In the genomic region with DNA sequence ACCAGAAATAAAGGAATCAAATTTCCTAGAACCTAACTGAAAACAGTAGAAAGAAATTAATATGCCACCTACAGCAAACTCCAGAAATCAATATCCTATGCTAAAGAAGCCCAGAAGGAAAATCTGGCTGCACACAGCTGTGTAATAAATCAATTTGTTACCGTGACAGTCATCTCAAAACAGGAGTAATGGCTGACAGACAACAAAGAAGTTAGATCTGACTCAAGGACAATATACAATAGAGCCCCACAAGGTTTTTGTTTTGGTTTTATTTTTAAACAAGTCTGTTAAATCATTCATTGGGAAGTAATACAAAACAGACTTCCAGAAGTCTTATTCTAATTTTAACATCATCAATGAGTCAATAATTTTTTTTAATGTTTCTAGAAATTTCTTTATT, we compare ENCODE assay signal across 13 cellular contexts.
DNase-seq lines count a peak whose midpoint lies in the region; ATAC-seq and TF ChIP-seq lines count a peak whose summit lies in the region.
"Had no signal": no experiment of that assay in that cellular context is flagged by ENCODE, and none has a peak within 500 bp of the region (broad histone marks: within the 10 kb centered on the region; RNA-seq: fewer than 3 reads in every experiment).

No MANE protein-coding gene starts in this region.

- H3K36me3 ChIP-seq in left ventricle myocardium inferior, result no peaks in the 10 kb centered on the region
- H3K36me3 ChIP-seq in upper lobe of right lung, result no peaks in the 10 kb centered on the region

- no peak overlapping the region for H3K4me3 Mint-ChIP-seq in T-helper 1 cell treated with Interleukin-12 subunit alpha and Interleukin-12 subunit beta and Interleukin-4 antibody, amounts not matched to agents 30 μg/mL and 1 μg/mL, for 36 hours
- peak overlapping the region in 1 of 2 donors; percentile 0 for H3K4me3 Mint-ChIP-seq in stimulated activated naive CD8-positive, alpha-beta T cell treated with anti-CD3 and anti-CD28 coated beads, Interleukin-15, amount 100 ng/mL, for 72 hours
- H3K4me3 Mint-ChIP-seq: neural crest cell had no signal

- H3K27me3 Mint-ChIP-seq in T-helper 1 cell treated with Interleukin-12 subunit alpha and Interleukin-12 subunit beta and Interleukin-4 antibody, amounts not matched to agents 30 μg/mL and 1 μg/mL, for 36 hours (ENCODE audit: low read depth), result no peaks in the 10 kb centered on the region
- H3K27me3 Mint-ChIP-seq in stimulated activated naive CD8-positive, alpha-beta T cell treated with anti-CD3 and anti-CD28 coated beads, Interleukin-15, amount 100 ng/mL, for 72 hours, result no peaks in the 10 kb centered on the region

- H3K9me3 Mint-ChIP-seq in T-helper 1 cell treated with Interleukin-12 subunit alpha and Interleukin-12 subunit beta and Interleukin-4 antibody, amounts not matched to agents 30 μg/mL and 1 μg/mL, for 36 hours, result no peaks in the 10 kb centered on the region
- H3K9me3 Mint-ChIP-seq in stimulated activated naive CD8-positive, alpha-beta T cell treated with anti-CD3 and anti-CD28 coated beads, Interleukin-15, amount 100 ng/mL, for 72 hours, result no peaks in the 10 kb centered on the region
- H3K9me3 Mint-ChIP-seq: neural crest cell had no signal

- H3K27me3 ChIP-seq in left ventricle myocardium inferior (ENCODE audit: low read depth), result no peaks in the 10 kb centered on the region
- H3K27me3 ChIP-seq in upper lobe of right lung, result no peaks in the 10 kb centered on the region

- TF ChIP-seq CTCF in left ventricle myocardium inferior (IDR thresholded peaks at IDR 0.05; ENCODE audit: borderline replicate concordance) (no peak), upper lobe of right lung (IDR thresholded peaks at IDR 0.05) (no peak)

- H3K27ac Mint-ChIP-seq in T-helper 1 cell treated with Interleukin-12 subunit alpha and Interleukin-12 subunit beta and Interleukin-4 antibody, amounts not matched to agents 30 μg/mL and 1 μg/mL, for 36 hours, result peak overlapping the region; percentile 24
- H3K27ac Mint-ChIP-seq in stimulated activated naive CD8-positive, alpha-beta T cell treated with anti-CD3 and anti-CD28 coated beads, Interleukin-15, amount 100 ng/mL, for 72 hours, result no peak overlapping the region

- H3K27ac ChIP-seq in left ventricle myocardium inferior (replicated peaks) (peak overlapping the region; percentile 70), upper lobe of right lung (no peak overlapping the region)

- H3K4me1 Mint-ChIP-seq in T-helper 1 cell treated with Interleukin-12 subunit alpha and Interleukin-12 subunit beta and Interleukin-4 antibody, amounts not matched to agents 30 μg/mL and 1 μg/mL, for 36 hours (ENCODE audit: low read depth), result peaks cover 47% of the 10 kb centered on the region
- peaks cover 61% of the 10 kb centered on the region for H3K4me1 Mint-ChIP-seq in stimulated activated naive CD8-positive, alpha-beta T cell treated with anti-CD3 and anti-CD28 coated beads, Interleukin-15, amount 100 ng/mL, for 72 hours

- no peak for DNase-seq in left ventricle myocardium inferior
- no peak for DNase-seq in Right ventricle myocardium superior
- DNase-seq in stimulated activated naive CD8-positive, alpha-beta T cell treated with anti-CD3 and anti-CD28 coated beads, Interleukin-15, amount 100 ng/mL, for 72 hours, result no peak
- no peak for DNase-seq in NK-92 treated with Interleukin-12 subunit alpha and Interleukin-12 subunit beta, amount 100 ng/mL, for 24 hours (lab: John Stamatoyannopoulos, UW)
- no peak for DNase-seq in upper lobe of right lung
- DNase-seq in MV-4-11 (lab: John Stamatoyannopoulos, UW), result no peak
- DNase-seq: activated CD4-positive, CD25-positive, alpha-beta regulatory T cell; foreskin melanocyte; NCI-H2107 had no signal

- H3K4me3 ChIP-seq in left ventricle myocardium inferior, result no peak overlapping the region
- no peak overlapping the region for H3K4me3 ChIP-seq in upper lobe of right lung

- intact Hi-C loops in left ventricle myocardium inferior (cut with micrococcal nuclease) (no loop called here), Right ventricle myocardium superior (cut with DNase I) (no loop called here), upper lobe of right lung (cut with DNase I) (no loop called here)

- H3K36me3 Mint-ChIP-seq in T-helper 1 cell treated with Interleukin-12 subunit alpha and Interleukin-12 subunit beta and Interleukin-4 antibody, amounts not matched to agents 30 μg/mL and 1 μg/mL, for 36 hours (ENCODE audit: low read depth), result peaks cover 14% of the 10 kb centered on the region

- H3K4me1 ChIP-seq in left ventricle myocardium inferior, result peaks cover 71% of the 10 kb centered on the region
- peaks cover 30% of the 10 kb centered on the region for H3K4me1 ChIP-seq in upper lobe of right lung

- H3K9me3 ChIP-seq in left ventricle myocardium inferior (replicated peaks), result no peaks in the 10 kb centered on the region
- H3K9me3 ChIP-seq in upper lobe of right lung, result no peaks in the 10 kb centered on the region

- no peak for ATAC-seq in Right ventricle myocardium superior (ENCODE audit: poor library complexity)
- ATAC-seq in HG03045 (IDR thresholded peaks at IDR 0.05; ENCODE audit: unreplicated experiment), result peak; percentile 45
- ATAC-seq in stimulated activated naive CD8-positive, alpha-beta T cell treated with anti-CD3 and anti-CD28 coated beads, Interleukin-15, amount 100 ng/mL, for 72 hours, result peak; percentile 90
- ATAC-seq in upper lobe of right lung, result no peak
- ATAC-seq: Right ventricle myocardium inferior had no signal

Comparison
In these comparisons a context has a peak if more than half of its experiments do, and no peak if none do; other contexts are left out.
1. ATAC-seq: peak in HG03045 (single experiment) and stimulated activated naive CD8-positive, alpha-beta T cell treated with anti-CD3 and anti-CD28 coated beads, Interleukin-15, amount 100 ng/mL, for 72 hours (single experiment); none in Right ventricle myocardium superior (single experiment) and upper lobe of right lung (single experiment).